In genomic region chr2:167342769-167343168, GRCh38 we compare ENCODE assay signal across 18 cellular contexts. TPM values are rescaled to one million over a fixed set of nuclear protein-coding genes. Genes with fewer than 3 reads are reported as not detected.
A peak's percentile ranks its signal among the peaks of the same experiment; 100 is the strongest.
DNase-seq lines count a peak whose midpoint lies in the region; TF ChIP-seq lines count a peak whose summit lies in the region.
"Had no signal": no experiment of that assay in that cellular context is flagged by ENCODE, and none has a peak within 500 bp of the region (broad histone marks: within the 10 kb centered on the region; RNA-seq: fewer than 3 reads in every experiment).

No MANE protein-coding gene starts in this region.

- H3K36me3 Mint-ChIP-seq in Calu3 (ENCODE audit: insufficient read depth, unreplicated experiment), result no peaks in the 10 kb centered on the region
- no peaks in the 10 kb centered on the region for H3K36me3 Mint-ChIP-seq in activated naive CD4-positive, alpha-beta T cell treated with anti-CD3 and anti-CD28 coated beads for 36 hours (ENCODE audit: low read depth)

- no peaks in the 10 kb centered on the region for H3K27me3 Mint-ChIP-seq in Calu3 (ENCODE audit: unreplicated experiment)
- no peaks in the 10 kb centered on the region for H3K27me3 Mint-ChIP-seq in activated naive CD4-positive, alpha-beta T cell treated with anti-CD3 and anti-CD28 coated beads for 36 hours (ENCODE audit: low read depth)
- H3K27me3 Mint-ChIP-seq: activated CD4-positive, alpha-beta T cell treated with anti-CD3 and anti-CD28 coated beads, Interleukin-2, amount 10 ng/mL, durations not matched to agents 24 days and 14 days had no signal

- H3K9ac ChIP-seq in OCI-LY1 (ENCODE audit: low read length), result no peak overlapping the region

- no peak overlapping the region for H3K4me3 ChIP-seq in cardiac muscle cell
- H3K4me3 ChIP-seq in right atrium auricular region, result no peak overlapping the region
- no peak overlapping the region for H3K4me3 ChIP-seq in OCI-LY1 (ENCODE audit: low read depth, low read length, poor library complexity, severe bottlenecking)
- no peak overlapping the region for H3K4me3 ChIP-seq in epithelial cell of proximal tubule (ENCODE audit: low read depth, low read length)
- H3K4me3 ChIP-seq: dorsolateral prefrontal cortex, GM12878, ovary, transverse colon had no signal

- POLR2A ChIA-PET in RWPE1 (lab: Yijun Ruan, JAX; ENCODE audit: low non-redundant PET), result no interaction called here

- intact Hi-C loops in Calu3 (cut with micrococcal nuclease; ENCODE audit: unreplicated experiment), result loop anchor here (5.0 kb wide), 1 partner anchor 775 kb away; no protein-coding TSS in a partner anchor
- intact Hi-C loops in activated naive CD4-positive, alpha-beta T cell treated with anti-CD3 and anti-CD28 coated beads for 36 hours (cut with micrococcal nuclease), result no loop called here

- no peaks in the 10 kb centered on the region for H3K4me1 Mint-ChIP-seq in Calu3 (ENCODE audit: low read depth, unreplicated experiment)
- H3K4me1 Mint-ChIP-seq in activated naive CD4-positive, alpha-beta T cell treated with anti-CD3 and anti-CD28 coated beads for 36 hours (ENCODE audit: low read depth), result no peaks in the 10 kb centered on the region
- H3K4me1 Mint-ChIP-seq: activated CD4-positive, alpha-beta T cell treated with anti-CD3 and anti-CD28 coated beads, Interleukin-2, amount 10 ng/mL, durations not matched to agents 24 days and 14 days had no signal

- no peak overlapping the region for H3K4me3 Mint-ChIP-seq in Calu3 (ENCODE audit: low read depth, unreplicated experiment)
- H3K4me3 Mint-ChIP-seq in activated naive CD4-positive, alpha-beta T cell treated with anti-CD3 and anti-CD28 coated beads for 36 hours, result no peak overlapping the region
- H3K4me3 Mint-ChIP-seq: activated CD4-positive, alpha-beta T cell treated with anti-CD3 and anti-CD28 coated beads, Interleukin-2, amount 10 ng/mL, durations not matched to agents 24 days and 14 days had no signal

- H3K36me3 ChIP-seq in cardiac muscle cell, result no peaks in the 10 kb centered on the region
- no peaks in the 10 kb centered on the region for H3K36me3 ChIP-seq in right atrium auricular region
- H3K36me3 ChIP-seq in OCI-LY1 (ENCODE audit: insufficient read depth, low read length), result no peaks in the 10 kb centered on the region
- H3K36me3 ChIP-seq: ovary, transverse colon had no signal

- no peaks in the 10 kb centered on the region for H3K27me3 ChIP-seq in cardiac muscle cell
- H3K27me3 ChIP-seq in right atrium auricular region, result no peaks in the 10 kb centered on the region
- no peaks in the 10 kb centered on the region for H3K27me3 ChIP-seq in OCI-LY1 (ENCODE audit: insufficient read depth, low read length)
- H3K27me3 ChIP-seq: dorsolateral prefrontal cortex, ovary, transverse colon had no signal

- H3K27ac ChIP-seq in cardiac muscle cell (no peak overlapping the region), right atrium auricular region (no peak overlapping the region), OCI-LY1 (ENCODE audit: low read depth, low read length, poor library complexity, severe bottlenecking) (no peak overlapping the region), RWPE1 (no peak overlapping the region)
- H3K27ac ChIP-seq: dorsolateral prefrontal cortex, ovary, transverse colon had no signal

- H4K20me1 ChIP-seq in OCI-LY1 (ENCODE audit: insufficient read depth, low read length), result no peaks in the 10 kb centered on the region

- no peak overlapping the region for H3K4me2 ChIP-seq in OCI-LY1 (ENCODE audit: low read length)

- H3K9me3 ChIP-seq in cardiac muscle cell (ENCODE audit: low read depth) (no peaks in the 10 kb centered on the region), right atrium auricular region (no peaks in the 10 kb centered on the region), OCI-LY1 (ENCODE audit: low read length) (no peaks in the 10 kb centered on the region)
- H3K9me3 ChIP-seq: ovary, transverse colon had no signal

- DNase-seq in cardiac muscle cell (ENCODE audit: low read depth in 1 of 2, low spot score in 1 of 2) (peak; percentile 14 to 40), right atrium auricular region (ENCODE audit: low spot score) (no peak), epithelial cell of proximal tubule (ENCODE audit: low read depth) (no peak), Calu3 (no peak), RWPE1 (ENCODE audit: low spot score) (no peak), retina (no peak)
- no peak for DNase-seq in activated naive CD4-positive, alpha-beta T cell treated with anti-CD3 and anti-CD28 coated beads for 36 hours
- DNase-seq: activated CD4-positive, alpha-beta T cell treated with anti-CD3 and anti-CD28 coated beads, Interleukin-2, amount 10 ng/mL, durations not matched to agents 24 days and 14 days; amygdala; dorsolateral prefrontal cortex; foreskin fibroblast; midbrain; NCI-H1930; ovary; T-helper 2 cell; transverse colon had no signal

- H3K9me3 Mint-ChIP-seq in Calu3 (ENCODE audit: low read depth, unreplicated experiment), result no peaks in the 10 kb centered on the region
- H3K9me3 Mint-ChIP-seq in activated naive CD4-positive, alpha-beta T cell treated with anti-CD3 and anti-CD28 coated beads for 36 hours, result no peaks in the 10 kb centered on the region
- H3K9me3 Mint-ChIP-seq: activated CD4-positive, alpha-beta T cell treated with anti-CD3 and anti-CD28 coated beads, Interleukin-2, amount 10 ng/mL, durations not matched to agents 24 days and 14 days had no signal

- H3K9me2 ChIP-seq in OCI-LY1 (ENCODE audit: low read depth, low read length), result no peaks in the 10 kb centered on the region

- H3F3A ChIP-seq in OCI-LY1 (ENCODE audit: insufficient read depth, low read length), result no peaks in the 10 kb centered on the region

- H3K27ac Mint-ChIP-seq in Calu3 (ENCODE audit: unreplicated experiment), result no peak overlapping the region
- H3K27ac Mint-ChIP-seq in activated naive CD4-positive, alpha-beta T cell treated with anti-CD3 and anti-CD28 coated beads for 36 hours, result no peak overlapping the region
- H3K27ac Mint-ChIP-seq: activated CD4-positive, alpha-beta T cell treated with anti-CD3 and anti-CD28 coated beads, Interleukin-2, amount 10 ng/mL, durations not matched to agents 24 days and 14 days had no signal

- H3K79me2 ChIP-seq in OCI-LY1 (ENCODE audit: insufficient read depth, low read length), result no peaks in the 10 kb centered on the region

- H2AFZ ChIP-seq in OCI-LY1 (ENCODE audit: low read length), result no peak overlapping the region

- BruUV-seq in Calu3 (replicated peaks; lab: Mats Ljungman, UMichigan), result no TSS peak

- TF ChIP-seq CTCF in cardiac muscle cell (IDR thresholded peaks at IDR 0.05; ENCODE audit: low read depth, low read length) (peak; percentile 22), right atrium auricular region (IDR thresholded peaks at IDR 0.05) (no peak), OCI-LY1 (IDR thresholded peaks at IDR 0.05; ENCODE audit: low read length) (peak; percentile 31; the same call in 1 of the 2 replicates), epithelial cell of proximal tubule (conservative IDR thresholded peaks at IDR 0.05; ENCODE audit: low read depth, low read length) (peak; percentile 48), Calu3 (IDR thresholded peaks at IDR 0.05; ENCODE audit: unreplicated experiment) (no peak), RWPE1 (conservative IDR thresholded peaks at IDR 0.05; ENCODE audit: low read depth) (no peak)

- CTCF ChIA-PET in Calu3 (lab: Charles Lee) (no interaction called here), RWPE1 (lab: Yijun Ruan, JAX) (no interaction called here)
- CTCF ChIA-PET in activated naive CD4-positive, alpha-beta T cell treated with anti-CD3 and anti-CD28 coated beads for 36 hours (lab: Charles Lee), result no interaction called here

- H3K4me1 ChIP-seq in cardiac muscle cell (ENCODE audit: low read depth) (peaks cover 14% of the 10 kb centered on the region), right atrium auricular region (no peaks in the 10 kb centered on the region), OCI-LY1 (ENCODE audit: insufficient read depth, low read length, severe bottlenecking) (no peaks in the 10 kb centered on the region)

RNA-seq across cellular contexts. Expression of gene B3GALT1, which starts 50.0 kb away (rescaled TPM):
- total RNA-seq in cardiac muscle cell (3.5 and 3.8 TPM in 2 replicates), right atrium auricular region (under 1 TPM; 0.11 to 0.16 TPM), epithelial cell of proximal tubule (0.69 and 0.87 TPM in 2 replicates), Calu3 (2022) (0.98 and 1.1 TPM in 2 replicates)
- 2.3 and 2.4 TPM in 2 replicates for polyA plus RNA-seq in cardiac muscle cell
- total RNA-seq in activated naive CD4-positive, alpha-beta T cell treated with anti-CD3 and anti-CD28 coated beads for 36 hours, result not detected
- total RNA-seq: activated CD4-positive, alpha-beta T cell treated with anti-CD3 and anti-CD28 coated beads, Interleukin-2, amount 10 ng/mL, durations not matched to agents 24 days and 14 days had no signal
- polyA plus RNA-seq: GM12878 had no signal

Comparison
In these comparisons a context has a peak if more than half of its experiments do, and no peak if none do; other contexts are left out.
1. DNase-seq: peak in cardiac muscle cell (2 of 2); none in right atrium auricular region (single experiment), epithelial cell of proximal tubule (single experiment), Calu3 (single experiment), activated naive CD4-positive, alpha-beta T cell treated with anti-CD3 and anti-CD28 coated beads for 36 hours (single experiment), RWPE1 (single experiment) and retina (single experiment).
2. CTCF ChIP-seq: peak in cardiac muscle cell (single experiment), OCI-LY1 (single experiment) and epithelial cell of proximal tubule (single experiment); none in right atrium auricular region (0 of 2), Calu3 (single experiment) and RWPE1 (single experiment).